Comparison of ENCODE assay signal across 8 cellular contexts in the genomic region with DNA sequence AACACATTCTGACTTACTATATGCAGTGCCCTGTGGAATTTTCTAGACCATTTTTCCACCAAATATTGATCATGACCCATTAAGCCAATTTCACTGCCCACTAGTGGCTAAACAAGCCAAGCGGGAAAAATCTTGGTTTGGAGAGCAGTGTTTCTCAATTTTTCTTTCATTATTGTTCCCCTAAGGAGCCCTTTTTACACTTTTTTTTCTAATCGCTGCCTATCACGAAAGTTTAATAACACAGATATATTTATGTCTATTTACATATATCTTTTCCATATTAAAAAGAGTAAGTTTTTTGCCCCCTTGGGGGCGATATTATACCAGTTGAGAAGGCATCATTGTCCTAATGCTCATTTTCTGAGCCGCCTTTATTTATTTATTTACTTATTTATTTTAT. TPM values are rescaled to one million over a fixed set of nuclear protein-coding genes. Genes with fewer than 3 reads are reported as not detected.
A peak's percentile ranks its signal among the peaks of the same experiment; 100 is the strongest.
DNase-seq lines count a peak whose midpoint lies in the region; ATAC-seq and TF ChIP-seq lines count a peak whose summit lies in the region.
"Had no signal": no experiment of that assay in that cellular context is flagged by ENCODE, and none has a peak within 500 bp of the region (broad histone marks: within the 10 kb centered on the region; RNA-seq: fewer than 3 reads in every experiment).

No MANE protein-coding gene starts in this region.

- H3K27me3 ChIP-seq in osteoblast (ENCODE audit: insufficient read depth, low read length), result no peaks in the 10 kb centered on the region

- H3K4me2 ChIP-seq in osteoblast (ENCODE audit: insufficient read depth, low read length), result no peak overlapping the region

- no peak for ATAC-seq in HG02973 (IDR thresholded peaks at IDR 0.05; ENCODE audit: unreplicated experiment)
- no peak for ATAC-seq in HG03196 (IDR thresholded peaks at IDR 0.05; ENCODE audit: unreplicated experiment)

- H3K27ac ChIP-seq in coronary artery, result no peak overlapping the region
- H3K27ac ChIP-seq in osteoblast (ENCODE audit: low read depth, low read length), result no peak overlapping the region

- H3K9me3 ChIP-seq in osteoblast (ENCODE audit: low read depth, low read length), result no peaks in the 10 kb centered on the region

- H3K4me1 ChIP-seq in osteoblast (ENCODE audit: insufficient read depth, low read length), result no peaks in the 10 kb centered on the region

- TF ChIP-seq CTCF in coronary artery (IDR thresholded peaks at IDR 0.05) (peak; percentile 27), osteoblast (IDR thresholded peaks at IDR 0.05; ENCODE audit: extremely low read depth, low read depth, low read length) (peak; percentile 51)

- H3K36me3 ChIP-seq in osteoblast (ENCODE audit: insufficient read depth, low read length), result no peaks in the 10 kb centered on the region

- no peak overlapping the region for H2AFZ ChIP-seq in osteoblast (ENCODE audit: low read length)

- H3K79me2 ChIP-seq in osteoblast (ENCODE audit: insufficient read depth, low read length), result no peaks in the 10 kb centered on the region

- DNase-seq in ELR (ENCODE audit: low read depth) (peak; percentile 72), M059J (ENCODE audit: low read depth) (peak; percentile 51), coronary artery (ENCODE audit: low spot score) (no peak), osteoblast (ENCODE audit: insufficient read length, low spot score, missing footprints) (peak; percentile 59), NCI-H2081 treated with DMSO at 0.1 percent for 48 hours (lab: John Stamatoyannopoulos, UW) (no peak)
- DNase-seq: NCI-H187 treated with DMSO at 0.1 percent for 48 hours had no signal

- H3K4me3 ChIP-seq in coronary artery (no peak overlapping the region), osteoblast (ENCODE audit: insufficient read depth, low read length) (no peak overlapping the region)

- no peaks in the 10 kb centered on the region for H4K20me1 ChIP-seq in osteoblast (ENCODE audit: insufficient read depth, low read length)

RNA-seq across cellular contexts. Expression of a gene that starts 10.8 kb away (rescaled TPM):
- 0.42 TPM in 1 of 2 replicates, not detected in the other for total RNA-seq in M059J (2014; rRNA removed; shearing (Covaris generic))
- total RNA-seq in osteoblast, result 0.36 TPM in 1 of 2 replicates, not detected in the other

RNA-seq across cellular contexts. Expression of a gene that starts 18.8 kb away (rescaled TPM):
- total RNA-seq in M059J (2014; rRNA removed; shearing (Covaris generic)), result not detected in 2 replicates
- not detected in 2 replicates for total RNA-seq in osteoblast

RNA-seq across cellular contexts. Expression of a gene that starts 23.7 kb away (rescaled TPM):
- 3,016 and 3,039 TPM in 2 replicates for total RNA-seq in M059J (2014; rRNA removed; shearing (Covaris generic))
- 579 and 705 TPM in 2 replicates for total RNA-seq in osteoblast

RNA-seq across cellular contexts. Expression of a gene that starts 31.0 kb away (rescaled TPM):
- total RNA-seq in M059J (2014; rRNA removed; shearing (Covaris generic)), result 0.52 and 0.62 TPM in 2 replicates
- not detected in 2 replicates for total RNA-seq in osteoblast

RNA-seq across cellular contexts. Expression of a gene that starts 34.0 kb away (rescaled TPM):
- total RNA-seq in M059J (2014; rRNA removed; shearing (Covaris generic)), result 143 and 169 TPM in 2 replicates
- total RNA-seq in osteoblast, result 175 and 178 TPM in 2 replicates

Comparison
In these comparisons a context has a peak if more than half of its experiments do, and no peak if none do; other contexts are left out.
1. DNase-seq: peak in ELR (single experiment), M059J (single experiment) and osteoblast (single experiment); none in coronary artery (single experiment) and NCI-H2081 treated with DMSO at 0.1 percent for 48 hours (single experiment).